ENCODE assay signal across 1 cellular context in genomic region chr7:74579800-74580685, GRCh38.
TF ChIP-seq lines count a peak whose summit lies in the region.

No MANE protein-coding gene starts in this region.

TF ChIP-seq in HepG2, 621 proteins besides CTCF, POLR2A, EP300 and RAD21 (continued from another document and continues in another):
- no peak for TF ChIP-seq ZNF512B (CRISPR knock-in tag; IDR thresholded peaks at IDR 0.05; ENCODE audit: borderline replicate concordance)
- peak; percentile 99 for TF ChIP-seq ZNF652 (CRISPR knock-in tag; IDR thresholded peaks at IDR 0.05; ENCODE audit: borderline replicate concordance, low read depth)
- peak; percentile 87 for TF ChIP-seq ZNF609 (CRISPR knock-in tag; IDR thresholded peaks at IDR 0.05; ENCODE audit: borderline replicate concordance)
- TF ChIP-seq HBP1 (CRISPR knock-in tag; IDR thresholded peaks at IDR 0.05; ENCODE audit: low read depth) = no peak
- no peak for TF ChIP-seq MLXIP (CRISPR knock-in tag; IDR thresholded peaks at IDR 0.05; ENCODE audit: borderline replicate concordance)
- 0 out of 2 replicates have a peak, but pooled peaks have one; percentile 68 for TF ChIP-seq ZNF34 (CRISPR knock-in tag; IDR thresholded peaks at IDR 0.05; ENCODE audit: borderline replicate concordance)
- TF ChIP-seq BCL6 (CRISPR knock-in tag; IDR thresholded peaks at IDR 0.05) = 0 out of 2 replicates have a peak, but pooled peaks have one; percentile 53
- peak; percentile 28; the same call in 1 of the 2 replicates for TF ChIP-seq ETV5 (CRISPR knock-in tag; IDR thresholded peaks at IDR 0.05; ENCODE audit: borderline replicate concordance)
- TF ChIP-seq PRDM15 (CRISPR knock-in tag; IDR thresholded peaks at IDR 0.05) = no peak
- TF ChIP-seq TRAFD1 (CRISPR knock-in tag; IDR thresholded peaks at IDR 0.05; ENCODE audit: borderline replicate concordance) = no peak
- no peak for TF ChIP-seq EEA1 (CRISPR knock-in tag; IDR thresholded peaks at IDR 0.05; ENCODE audit: borderline replicate concordance)
- 0 out of 2 replicates have a peak, but pooled peaks have one; percentile 33 for TF ChIP-seq SNAPC5 (CRISPR knock-in tag; IDR thresholded peaks at IDR 0.05; ENCODE audit: borderline replicate concordance)
- no peak for TF ChIP-seq SSRP1 (CRISPR knock-in tag; IDR thresholded peaks at IDR 0.05)
- no peak for TF ChIP-seq NFIB (CRISPR knock-in tag; IDR thresholded peaks at IDR 0.05; ENCODE audit: borderline replicate concordance)
- no peak for TF ChIP-seq NCOA1 (CRISPR knock-in tag; IDR thresholded peaks at IDR 0.05)
- TF ChIP-seq ZNF646 (CRISPR knock-in tag; IDR thresholded peaks at IDR 0.05) = no peak
- TF ChIP-seq BATF2 (CRISPR knock-in tag; IDR thresholded peaks at IDR 0.05) = no peak
- TF ChIP-seq ZNF143 (CRISPR knock-in tag; IDR thresholded peaks at IDR 0.05) = peak; percentile 44; the same call in 1 of the 2 replicates
- no peak for TF ChIP-seq CREBL2 (CRISPR knock-in tag; IDR thresholded peaks at IDR 0.05; ENCODE audit: borderline replicate concordance)
- peak; percentile 37 for TF ChIP-seq DR1 (CRISPR knock-in tag; IDR thresholded peaks at IDR 0.05)
- peak; percentile 78; the same call in 1 of the 2 replicates for TF ChIP-seq ZNF256 (CRISPR knock-in tag; conservative IDR thresholded peaks at IDR 0.05)
- TF ChIP-seq JUND (CRISPR knock-in tag; IDR thresholded peaks at IDR 0.05) = 0 out of 2 replicates have a peak, but pooled peaks have one; percentile 18
- no peak for TF ChIP-seq ZNF766 (CRISPR knock-in tag; IDR thresholded peaks at IDR 0.05; ENCODE audit: borderline replicate concordance)
- no peak for TF ChIP-seq ZNF724P (CRISPR knock-in tag; IDR thresholded peaks at IDR 0.05; ENCODE audit: borderline replicate concordance)
- TF ChIP-seq MLLT10 (CRISPR knock-in tag; IDR thresholded peaks at IDR 0.05) = no peak
- TF ChIP-seq SKI (IDR thresholded peaks at IDR 0.05; ENCODE audit: partially characterized antibody) = peak; percentile 61
